In genomic region chr17:81428945-81429344, GRCh38 we compare ENCODE assay signal across 14 cellular contexts. TPM values are rescaled to one million over a fixed set of nuclear protein-coding genes. Genes with fewer than 3 reads are reported as not detected.
DNase-seq lines count a peak whose midpoint lies in the region; ATAC-seq and TF ChIP-seq lines count a peak whose summit lies in the region.
"Had no signal": no experiment of that assay in that cellular context is flagged by ENCODE, and none has a peak within 500 bp of the region (broad histone marks: within the 10 kb centered on the region; RNA-seq: fewer than 3 reads in every experiment).

No MANE protein-coding gene starts in this region.

- intact Hi-C loops in left lung (cut with DNase I): no loop called here

- peaks cover 52% of the 10 kb centered on the region for H3K4me1 ChIP-seq in SJCRH30
- H3K4me1 ChIP-seq in left lung: peaks cover 29 to 50% of the 10 kb centered on the region in 2 donors
- H3K4me1 ChIP-seq in suprapubic skin: peaks cover 52% of the 10 kb centered on the region
- H3K4me1 ChIP-seq in Peyer's patch: peaks cover 11 to 35% (median 14%) of the 10 kb centered on the region in 4 donors
- H3K4me1 ChIP-seq: HAP-1 had no signal

- H3K9me3 ChIP-seq in SJCRH30 (replicated peaks) (no peaks in the 10 kb centered on the region), left lung (no peaks in the 10 kb centered on the region), suprapubic skin (no peaks in the 10 kb centered on the region), Peyer's patch (no peaks in the 10 kb centered on the region)
- H3K9me3 ChIP-seq: HAP-1, uterus had no signal

- no peak for TF ChIP-seq CTCF in left lung (IDR thresholded peaks at IDR 0.05)
- no peak for TF ChIP-seq CTCF in suprapubic skin (IDR thresholded peaks at IDR 0.05)
- TF ChIP-seq CTCF in Peyer's patch (IDR thresholded peaks at IDR 0.05): no peak

- H3K27ac ChIP-seq in SJCRH30 (no peak overlapping the region), left lung (no peak overlapping the region), suprapubic skin (no peak overlapping the region), Peyer's patch (no peak overlapping the region)

- DNase-seq in GF-D8 (lab: John Stamatoyannopoulos, UW) (peak; percentile 46), SJCRH30 (no peak), left lung (no peak), suprapubic skin (ENCODE audit: low spot score in 2 of 2) (no peak), GM19240 (ENCODE audit: insufficient read length, low spot score) (no peak), HuH-7.5 (ENCODE audit: low spot score) (no peak), Peyer's patch (no peak)
- DNase-seq: activated CD8-positive, alpha-beta T cell treated with anti-CD3 and anti-CD28 coated beads, Interleukin-2, amount 10 ng/mL, durations not matched to agents 7 days and 5 days; activated gamma-delta T cell; effector CD8-positive, alpha-beta T cell; NCI-H1930; stimulated activated CD4-positive, alpha-beta T cell treated with anti-CD3 and anti-CD28 coated beads, Interleukin-1b, Interleukin-23, amount 100 ng/mL, for 48 hours had no signal

- WGBS in suprapubic skin: 13% methylated on average over 9 of the region's 19 CpGs

- peak; percentile 1 for ATAC-seq in left lung

- H3K4me3 ChIP-seq in SJCRH30 (peak overlapping the region; percentile 7), left lung (no peak overlapping the region), suprapubic skin (peak overlapping the region; percentile 25), Peyer's patch (no peak overlapping the region)
- H3K4me3 ChIP-seq: HAP-1, uterus had no signal

- no peak for TF ChIP-seq EP300 in suprapubic skin (IDR thresholded peaks at IDR 0.05)

- H3K27me3 ChIP-seq in SJCRH30: no peaks in the 10 kb centered on the region
- peaks cover 0 to 43% of the 10 kb centered on the region in 2 donors for H3K27me3 ChIP-seq in left lung
- H3K27me3 ChIP-seq in suprapubic skin: no peaks in the 10 kb centered on the region
- H3K27me3 ChIP-seq in Peyer's patch: no peaks in the 10 kb centered on the region
- H3K27me3 ChIP-seq: uterus had no signal

- H3K36me3 ChIP-seq in SJCRH30 (no peaks in the 10 kb centered on the region), left lung (no peaks in the 10 kb centered on the region), suprapubic skin (no peaks in the 10 kb centered on the region), Peyer's patch (no peaks in the 10 kb centered on the region)
- H3K36me3 ChIP-seq: HAP-1, uterus had no signal

- TF ChIP-seq POLR2A in suprapubic skin (IDR thresholded peaks at IDR 0.05) (no peak), Peyer's patch (IDR thresholded peaks at IDR 0.05) (no peak)

RNA-seq across cellular contexts. Expression of gene BAHCC1, which starts 33.7 kb away (rescaled TPM):
- total RNA-seq in SJCRH30 (2014; rRNA removed; shearing (Covaris generic)): 17.4 and 20.0 TPM in 2 replicates
- total RNA-seq in left lung (10 to 100 TPM; 13.6 to 19.8 TPM), suprapubic skin (10 to 100 TPM in 2 of 4 donors, 1 to 10 TPM in 2; 4.5 to 19.3 (median 12.2) TPM), Peyer's patch (10 to 100 TPM; 11.6 to 43.0 (median 23.9) TPM)

Comparison
In these comparisons a context has a peak if more than half of its experiments do, and no peak if none do; other contexts are left out.
1. H3K4me3 ChIP-seq: peak in SJCRH30 (single experiment) and suprapubic skin (single experiment); none in left lung (0 of 2) and Peyer's patch (0 of 4).